10 cellular contexts compared by ENCODE assay signal in genomic region chr12:26056335-26056734, GRCh38.
A peak's percentile ranks its signal among the peaks of the same experiment; 100 is the strongest.
DNase-seq lines count a peak whose midpoint lies in the region; ATAC-seq and TF ChIP-seq lines count a peak whose summit lies in the region.
"Had no signal": no experiment of that assay in that cellular context is flagged by ENCODE, and none has a peak within 500 bp of the region (broad histone marks: within the 10 kb centered on the region; RNA-seq: fewer than 3 reads in every experiment).

No MANE protein-coding gene starts in this region.

- no peaks in the 10 kb centered on the region for H4K20me1 ChIP-seq in H9 (ENCODE audit: control insufficient read depth, insufficient read depth, insufficient read length)

- no peaks in the 10 kb centered on the region for H3K27me3 Mint-ChIP-seq in H9 (ENCODE audit: low read depth)
- H3K27me3 Mint-ChIP-seq: CD4-positive, alpha-beta T cell had no signal

- H3K36me3 ChIP-seq in MG63 (no peaks in the 10 kb centered on the region), lower lobe of right lung (no peaks in the 10 kb centered on the region)

- peak; percentile 89 for DNase-seq in DMS53 (lab: John Stamatoyannopoulos, UW)
- peak; percentile 11 for DNase-seq in MG63
- DNase-seq in brain pericyte (ENCODE audit: low read depth, low spot score), result peak; percentile 42
- no peak for DNase-seq in lower lobe of right lung
- DNase-seq in NCI-H128 (lab: John Stamatoyannopoulos, UW; ENCODE audit: unreplicated experiment), result no peak
- DNase-seq in NOMO-1 (lab: John Stamatoyannopoulos, UW; ENCODE audit: unreplicated experiment in 2 of 2), result no peak
- DNase-seq in H9, result no peak
- no peak for DNase-seq in SK-N-DZ (ENCODE audit: low spot score)
- DNase-seq: CD4-positive, alpha-beta T cell had no signal

- no peak overlapping the region for H4K8ac ChIP-seq in H9 (replicated peaks; ENCODE audit: insufficient read length, low read depth, low read length)

- no peak overlapping the region for H3T11ph ChIP-seq in H9 (ENCODE audit: low read length)

- no peak overlapping the region for H2AFZ ChIP-seq in H9 (ENCODE audit: low read length)

- ATAC-seq in lower lobe of right lung, result peak; percentile 75 to 89

- no peak overlapping the region for H3K23ac ChIP-seq in H9 (ENCODE audit: insufficient read length, low read depth, low read length)

- no peak overlapping the region for H3K56ac ChIP-seq in H9 (ENCODE audit: insufficient read length, low read depth, low read length)

- H2BK20ac ChIP-seq in H9 (ENCODE audit: low read depth, low read length, poor library complexity, severe bottlenecking), result no peak overlapping the region

- no peak overlapping the region for H3K4me3 Mint-ChIP-seq in H9
- H3K4me3 Mint-ChIP-seq: CD4-positive, alpha-beta T cell had no signal

- TF ChIP-seq CTCF in lower lobe of right lung (IDR thresholded peaks at IDR 0.05) (no peak), H9 (conservative IDR thresholded peaks at IDR 0.05) (no peak)

- no peaks in the 10 kb centered on the region for H3K9me3 ChIP-seq in MG63
- no peaks in the 10 kb centered on the region for H3K9me3 ChIP-seq in lower lobe of right lung
- no peaks in the 10 kb centered on the region for H3K9me3 ChIP-seq in H9 (ENCODE audit: control insufficient read depth, low read depth, low read length)

- no peak overlapping the region for H2BK15ac ChIP-seq in H9 (ENCODE audit: low read depth, low read length)

- peaks cover 12% of the 10 kb centered on the region in 2 experiments for H3K4me1 Mint-ChIP-seq in H9

- H4K91ac ChIP-seq in H9 (ENCODE audit: insufficient read length, low read depth, low read length), result no peak overlapping the region

- no peak overlapping the region for H2BK5ac ChIP-seq in H9 (ENCODE audit: insufficient read length, low read length)

- H3K4me1 ChIP-seq in lower lobe of right lung, result peaks cover 5% of the 10 kb centered on the region
- no peaks in the 10 kb centered on the region for H3K4me1 ChIP-seq in H9 (ENCODE audit: insufficient read depth, low read length)

- peaks cover 9 to 19% (median 16%) of the 10 kb centered on the region in 3 experiments; a peak in 6 of 7 replicates for H3K36me3 Mint-ChIP-seq in H9 (ENCODE audit: insufficient read depth in 1 of 3, low read depth in 3 of 3)

- intact Hi-C loops in lower lobe of right lung (cut with DNase I), result no loop called here

- no peaks in the 10 kb centered on the region for H3K79me2 ChIP-seq in H9 (ENCODE audit: insufficient read depth, low read length)

- H2BK12ac ChIP-seq in H9 (ENCODE audit: insufficient read length, low read depth, low read length), result no peak overlapping the region

- no peak overlapping the region for H4K5ac ChIP-seq in H9 (ENCODE audit: insufficient read length, low read depth, low read length)

- no CpG with 5 or more reads among the region's 1 CpG for WGBS in H9 (ENCODE audit: extremely low coverage, insufficient read length, low lambda C conversion rate)

- no peak overlapping the region for H2AK5ac ChIP-seq in H9 (ENCODE audit: insufficient read length, low read length)

- H3K14ac ChIP-seq in H9 (ENCODE audit: insufficient read depth, low read length), result no peak overlapping the region

- no peak overlapping the region for H3K9ac ChIP-seq in H9 (ENCODE audit: extremely low read depth, insufficient read length, low read length)

- no peaks in the 10 kb centered on the region for H3K79me1 ChIP-seq in H9 (ENCODE audit: insufficient read depth, low read depth, low read length, poor library complexity, severe bottlenecking)

- H3K4me2 ChIP-seq in H9 (ENCODE audit: insufficient read depth, insufficient read length, low read length), result no peak overlapping the region

- H3K27ac ChIP-seq in lower lobe of right lung (no peak overlapping the region), H9 (ENCODE audit: insufficient read length, low read depth, low read length) (no peak overlapping the region)

- H2BK120ac ChIP-seq in H9 (ENCODE audit: low read depth, low read length, poor library complexity, severe bottlenecking), result no peak overlapping the region

- no peak overlapping the region for H3K27ac Mint-ChIP-seq in H9
- H3K27ac Mint-ChIP-seq: activated T-helper 2 cell treated with anti-CD3 and anti-CD28 coated beads, Interferon-gamma antibody, Interleukin-2, Interleukin-4, amounts not matched to agents 10 μg/mL and 5 μg/mL and 100 μg/mL, durations not matched to agents 14 hours and 24 hours and 36 hours; CD4-positive, alpha-beta T cell had no signal

- H3K27me3 ChIP-seq in MG63 (no peaks in the 10 kb centered on the region), lower lobe of right lung (ENCODE audit: low read depth) (no peaks in the 10 kb centered on the region), H9 (ENCODE audit: insufficient read depth, low read length) (no peaks in the 10 kb centered on the region)

- H3K4me3 ChIP-seq in MG63, result no peak overlapping the region
- H3K4me3 ChIP-seq in lower lobe of right lung, result no peak overlapping the region

- H3K9me3 Mint-ChIP-seq in H9, result no peaks in the 10 kb centered on the region; a peak in 1 of 5 replicates
- H3K9me3 Mint-ChIP-seq: activated T-helper 2 cell treated with anti-CD3 and anti-CD28 coated beads, Interferon-gamma antibody, Interleukin-2, Interleukin-4, amounts not matched to agents 10 μg/mL and 5 μg/mL and 100 μg/mL, durations not matched to agents 14 hours and 24 hours and 36 hours; CD4-positive, alpha-beta T cell had no signal

- H3K23me2 ChIP-seq in H9 (ENCODE audit: insufficient read length, low read depth, low read length, poor library complexity, severe bottlenecking), result no peaks in the 10 kb centered on the region

- H3K4ac ChIP-seq in H9 (ENCODE audit: low read depth, low read length), result no peak overlapping the region

- H3K18ac ChIP-seq in H9 (ENCODE audit: insufficient read length, low read depth, low read length), result no peak overlapping the region

Comparison
In these comparisons a context has a peak if more than half of its experiments do, and no peak if none do; other contexts are left out.
1. DNase-seq: peak in DMS53 (single experiment), MG63 (single experiment) and brain pericyte (single experiment); none in lower lobe of right lung (single experiment), NCI-H128 (single experiment), NOMO-1 (0 of 2), H9 (single experiment) and SK-N-DZ (single experiment).